ENCODE assay signal across 9 cellular contexts in the genomic region with DNA sequence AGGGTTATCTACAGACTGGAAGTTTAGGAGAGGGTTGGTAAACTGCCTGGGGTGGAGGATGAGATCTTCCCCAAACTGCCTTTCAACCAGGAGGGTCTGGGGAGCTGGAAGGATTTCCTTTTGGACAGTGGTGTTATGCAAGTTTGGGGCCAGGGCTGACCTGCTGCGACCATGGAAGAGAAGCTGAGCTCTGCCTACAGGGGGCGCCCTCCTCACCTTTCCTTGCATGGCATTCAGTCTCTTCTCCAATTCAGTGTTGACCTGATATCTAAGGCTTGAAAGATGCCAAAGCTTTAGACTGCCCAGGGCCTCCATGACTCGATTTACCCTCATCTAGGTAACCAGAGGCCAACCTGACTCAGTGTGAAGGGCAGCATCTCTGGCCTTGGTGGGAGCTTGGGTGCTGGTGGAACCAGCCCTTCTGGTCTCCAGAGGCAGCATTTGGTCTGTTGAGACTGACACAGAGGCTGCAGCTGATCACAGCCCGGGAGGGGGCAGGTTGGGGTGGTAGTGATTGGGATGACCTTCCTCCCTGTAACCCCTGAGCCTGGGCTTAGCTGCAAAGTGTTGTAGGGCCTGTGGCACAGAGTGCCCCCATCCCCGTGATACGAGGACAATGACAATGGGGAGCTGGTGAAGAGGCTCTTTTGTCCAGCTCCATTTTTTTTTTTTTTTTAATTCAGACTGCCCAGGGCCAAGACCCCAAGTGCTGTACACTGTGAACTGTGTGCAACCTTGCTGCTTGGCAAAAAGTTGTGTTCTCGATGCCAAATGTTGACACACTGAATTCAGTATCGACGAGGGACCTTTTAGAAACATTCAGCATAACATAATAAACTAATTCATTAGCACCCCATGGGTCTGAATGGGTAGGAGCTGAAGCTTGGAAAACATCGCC.
A peak's percentile ranks its signal among the peaks of the same experiment; 100 is the strongest.
DNase-seq lines count a peak whose midpoint lies in the region; TF ChIP-seq lines count a peak whose summit lies in the region.
"Had no signal": no experiment of that assay in that cellular context is flagged by ENCODE, and none has a peak within 500 bp of the region (broad histone marks: within the 10 kb centered on the region; RNA-seq: fewer than 3 reads in every experiment).

No MANE protein-coding gene starts in this region.

- no peak overlapping the region for H3K4me3 Mint-ChIP-seq in activated T-cell treated with anti-CD3 and anti-CD28 coated beads, Interleukin-2, amount 50 U/mL, for 24 hours
- H3K4me3 Mint-ChIP-seq in chondrocyte (ENCODE audit: unreplicated experiment): no peak overlapping the region
- H3K4me3 Mint-ChIP-seq: activated naive CD8-positive, alpha-beta T cell had no signal

- no peak overlapping the region for H3K27ac Mint-ChIP-seq in activated T-cell treated with anti-CD3 and anti-CD28 coated beads, Interleukin-2, amount 50 U/mL, for 24 hours
- no peak overlapping the region for H3K27ac Mint-ChIP-seq in chondrocyte (ENCODE audit: unreplicated experiment)
- H3K27ac Mint-ChIP-seq: activated naive CD8-positive, alpha-beta T cell had no signal

- no peaks in the 10 kb centered on the region for H3K9me3 Mint-ChIP-seq in activated T-cell treated with anti-CD3 and anti-CD28 coated beads, Interleukin-2, amount 50 U/mL, for 24 hours
- no peaks in the 10 kb centered on the region for H3K9me3 Mint-ChIP-seq in chondrocyte (ENCODE audit: low read depth)

- H3K4me1 Mint-ChIP-seq in activated T-cell treated with anti-CD3 and anti-CD28 coated beads, Interleukin-2, amount 50 U/mL, for 24 hours (ENCODE audit: low read depth): no peaks in the 10 kb centered on the region
- no peaks in the 10 kb centered on the region for H3K4me1 Mint-ChIP-seq in chondrocyte (ENCODE audit: low read depth)

- no peaks in the 10 kb centered on the region for H3K36me3 Mint-ChIP-seq in activated T-cell treated with anti-CD3 and anti-CD28 coated beads, Interleukin-2, amount 50 U/mL, for 24 hours (ENCODE audit: low read depth)
- no peaks in the 10 kb centered on the region for H3K36me3 Mint-ChIP-seq in chondrocyte (ENCODE audit: low read depth)
- H3K36me3 Mint-ChIP-seq: activated naive CD8-positive, alpha-beta T cell had no signal

- peak; percentile 11 for DNase-seq in activated T-cell treated with anti-CD3 and anti-CD28 coated beads for 48 hours (ENCODE audit: low read depth)
- no peak for DNase-seq in activated T-cell treated with anti-CD3 and anti-CD28 coated beads, Interleukin-2, amount 50 U/mL, for 24 hours
- DNase-seq in NAMALWA (ENCODE audit: low spot score): peak; percentile 45
- DNase-seq in chondrocyte (ENCODE audit: low spot score): no peak
- DNase-seq in stimulated activated CD4-positive, alpha-beta T cell treated with anti-CD3 and anti-CD28 coated beads, Interleukin-4, amount 100 ng/mL, for 48 hours (ENCODE audit: low read depth in 2 of 2): peak; percentile 10 to 33
- DNase-seq in HPDE6-E6E7 (ENCODE audit: extremely low spot score): no peak
- DNase-seq in SK-N-DZ (ENCODE audit: low spot score): no peak
- no peak for DNase-seq in HK-2 (ENCODE audit: unreplicated experiment)

- H3K27me3 Mint-ChIP-seq in activated T-cell treated with anti-CD3 and anti-CD28 coated beads, Interleukin-2, amount 50 U/mL, for 24 hours: peaks cover 10% of the 10 kb centered on the region
- H3K27me3 Mint-ChIP-seq in chondrocyte (ENCODE audit: low read depth): peaks cover 10% of the 10 kb centered on the region

- peak; percentile 47 for TF ChIP-seq CTCF in chondrocyte (IDR thresholded peaks at IDR 0.05)

Comparison
In these comparisons a context has a peak if more than half of its experiments do, and no peak if none do; other contexts are left out.
1. DNase-seq: peak in activated T-cell treated with anti-CD3 and anti-CD28 coated beads for 48 hours (single experiment), NAMALWA (single experiment) and stimulated activated CD4-positive, alpha-beta T cell treated with anti-CD3 and anti-CD28 coated beads, Interleukin-4, amount 100 ng/mL, for 48 hours (2 of 2); none in activated T-cell treated with anti-CD3 and anti-CD28 coated beads, Interleukin-2, amount 50 U/mL, for 24 hours (single experiment), chondrocyte (single experiment), HPDE6-E6E7 (single experiment), SK-N-DZ (single experiment) and HK-2 (single experiment).